ENCODE assay signal across 10 cellular contexts in the genomic region with DNA sequence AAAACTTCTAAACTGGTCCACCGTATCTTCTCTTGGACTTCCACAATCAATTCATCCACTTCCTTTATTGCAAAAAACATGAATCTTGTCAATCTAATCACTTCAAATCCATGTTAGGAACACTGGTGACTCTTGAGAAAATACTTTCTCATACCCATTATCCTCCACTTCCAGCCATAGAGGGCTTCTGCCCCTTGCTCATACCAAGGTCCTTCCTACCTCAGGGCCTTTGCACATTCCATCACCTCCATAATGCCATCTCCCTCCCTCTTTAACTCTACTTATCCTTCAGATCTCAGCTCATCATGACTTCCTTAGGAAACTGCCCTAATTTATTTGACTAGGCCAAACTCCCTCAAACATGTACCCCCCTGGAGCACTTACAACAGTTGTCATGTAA. TPM values are rescaled to one million over a fixed set of nuclear protein-coding genes. Genes with fewer than 3 reads are reported as not detected.
"Had no signal": no experiment of that assay in that cellular context is flagged by ENCODE, and none has a peak within 500 bp of the region (broad histone marks: within the 10 kb centered on the region; RNA-seq: fewer than 3 reads in every experiment).

No MANE protein-coding gene starts in this region.

- H2AFZ ChIP-seq: GM23248 had no signal

- FAIRE-seq: H54, HTR-8/SVneo had no signal

- H3K27ac ChIP-seq: GM23248, KMS-11 had no signal

- H3K4me2 ChIP-seq: KMS-11 had no signal

- H3K4me3 ChIP-seq: GM23248 had no signal

- H3K9ac ChIP-seq: GM23248, KMS-11 had no signal

- DNase-seq: GM23248, GOT3, H9, HCEC 1CT, HFFc6, KBM-7 had no signal

RNA-seq across cellular contexts. Expression of a gene that starts 16.6 kb away (rescaled TPM):
- polyA plus RNA-seq: IgD-negative memory B cell had no signal
